25 cellular contexts compared by ENCODE assay signal in genomic region chr16:986925-987581, GRCh38. TPM values are rescaled to one million over a fixed set of nuclear protein-coding genes. Genes with fewer than 3 reads are reported as not detected.
DNase-seq lines count a peak whose midpoint lies in the region; TF ChIP-seq lines count a peak whose summit lies in the region.
"Had no signal": no experiment of that assay in that cellular context is flagged by ENCODE, and none has a peak within 500 bp of the region (broad histone marks: within the 10 kb centered on the region; RNA-seq: fewer than 3 reads in every experiment).

No MANE protein-coding gene starts in this region.

- intact Hi-C loops in Calu3 (cut with micrococcal nuclease; ENCODE audit: unreplicated experiment) (no loop called here), dorsolateral prefrontal cortex (cut with DNase I) (loop anchor here (5.0 to 10.0 kb wide), 2 partner anchors 175 to 262 kb away; partner anchors contain the start of genes ANTKMT (in 1 of the 2), CCDC78 (in 1 of the 2) and HAGHL (in 1 of the 2))

- no peaks in the 10 kb centered on the region for H3K9me2 ChIP-seq in Karpas-422 (replicated peaks; ENCODE audit: insufficient read depth, low read length)

- no peaks in the 10 kb centered on the region for H4K20me1 ChIP-seq in Karpas-422 (ENCODE audit: insufficient read depth, low read depth, low read length)

- H3K36me3 Mint-ChIP-seq in Calu3 (ENCODE audit: insufficient read depth, unreplicated experiment): peaks cover 3% of the 10 kb centered on the region
- H3K36me3 Mint-ChIP-seq: activated naive CD8-positive, alpha-beta T cell treated with anti-CD3 and anti-CD28 coated beads, Interleukin-2, amount 10 ng/mL, durations not matched to agents 7 days and 5 days; IgD-negative memory B cell; naive thymus-derived CD8-positive, alpha-beta T cell had no signal

- no peaks in the 10 kb centered on the region for H3K36me3 ChIP-seq in Karpas-422 (ENCODE audit: insufficient read depth, low read length)
- H3K36me3 ChIP-seq: stomach, upper lobe of right lung had no signal

- H3K4me3 ChIP-seq in dorsolateral prefrontal cortex: peak overlapping the region in 8 of 59 donors; percentile 4 to 31 (median 8)
- no peak overlapping the region for H3K4me3 ChIP-seq in Karpas-422 (ENCODE audit: low read length)
- H3K4me3 ChIP-seq: body of pancreas, PC-9, stomach, upper lobe of right lung had no signal

- peaks cover 87% of the 10 kb centered on the region for H3K27me3 Mint-ChIP-seq in Calu3 (ENCODE audit: unreplicated experiment)
- H3K27me3 Mint-ChIP-seq: naive thymus-derived CD8-positive, alpha-beta T cell had no signal

- no peaks in the 10 kb centered on the region for H3K79me2 ChIP-seq in Karpas-422 (ENCODE audit: low read length)

- H3K9ac ChIP-seq in Karpas-422 (ENCODE audit: low read length): no peak overlapping the region

- no peak overlapping the region for H3K27ac Mint-ChIP-seq in Calu3 (ENCODE audit: unreplicated experiment)
- H3K27ac Mint-ChIP-seq: activated CD4-positive, alpha-beta T cell treated with anti-CD3 and anti-CD28 coated beads for 36 hours; activated naive CD8-positive, alpha-beta T cell treated with anti-CD3 and anti-CD28 coated beads, Interleukin-2, amount 10 ng/mL, durations not matched to agents 7 days and 5 days; IgD-negative memory B cell had no signal

- no peaks in the 10 kb centered on the region for H3K4me1 ChIP-seq in Karpas-422 (ENCODE audit: low read length)
- H3K4me1 ChIP-seq: upper lobe of right lung had no signal

- CTCF ChIA-PET in Calu3 (lab: Charles Lee): interaction anchor here (0.6 to 1.2 kb wide), 2 partner anchors 11 to 307 kb away, joined by 3 to 4 read pairs; partner anchors contain the start of gene STUB1

- H3K27ac ChIP-seq in dorsolateral prefrontal cortex (peak overlapping the region in 55 of 59 donors; percentile 19 to 99 (median 82)), Karpas-422 (ENCODE audit: low read length) (no peak overlapping the region)
- H3K27ac ChIP-seq: body of pancreas, PC-9, stomach, upper lobe of right lung had no signal

- H3K4me3 Mint-ChIP-seq in Calu3 (ENCODE audit: low read depth, unreplicated experiment): no peak overlapping the region
- H3K4me3 Mint-ChIP-seq: activated CD4-positive, alpha-beta T cell treated with anti-CD3 and anti-CD28 coated beads for 36 hours; activated naive CD8-positive, alpha-beta T cell treated with anti-CD3 and anti-CD28 coated beads, Interleukin-2, amount 10 ng/mL, durations not matched to agents 7 days and 5 days; IgD-negative memory B cell; naive thymus-derived CD8-positive, alpha-beta T cell had no signal

- no peaks in the 10 kb centered on the region for H3K4me1 Mint-ChIP-seq in Calu3 (ENCODE audit: low read depth, unreplicated experiment)
- H3K4me1 Mint-ChIP-seq: activated naive CD8-positive, alpha-beta T cell treated with anti-CD3 and anti-CD28 coated beads, Interleukin-2, amount 10 ng/mL, durations not matched to agents 7 days and 5 days; IgD-negative memory B cell had no signal

- BruUV-seq in Calu3 (replicated peaks; lab: Mats Ljungman, UMichigan): no TSS peak

- no peak overlapping the region for H3K4me2 ChIP-seq in Karpas-422 (ENCODE audit: low read depth, low read length, poor library complexity, severe bottlenecking)
- H3K4me2 ChIP-seq: PC-9 had no signal

- H2AFZ ChIP-seq in Karpas-422 (ENCODE audit: low read length): no peak overlapping the region
- H2AFZ ChIP-seq: PC-9 had no signal

- H3K27me3 ChIP-seq in dorsolateral prefrontal cortex (peaks cover 0 to 17% (median 0%) of the 10 kb centered on the region in 45 donors), Karpas-422 (ENCODE audit: low read length) (no peaks in the 10 kb centered on the region)

- DNase-seq in Calu3 (peak; percentile 52), NCI-H69 (lab: John Stamatoyannopoulos, UW) (peak; percentile 79), dorsolateral prefrontal cortex (peak in 3 of 10 donors; percentile 45 to 72 (median 68)), superior temporal gyrus (ENCODE audit: extremely low spot score) (peak; percentile 43), SK-N-DZ (ENCODE audit: low spot score) (no peak), NCI-H1930 (lab: John Stamatoyannopoulos, UW) (no peak), Karpas-422 (no peak)
- DNase-seq: activated CD8-positive, alpha-beta memory T cell treated with anti-CD3 and anti-CD28 coated beads for 24 hours; activated effector memory CD4-positive, alpha-beta T cell treated with Interleukin-2 at 50 U/mL for 16 hours; activated naive CD8-positive, alpha-beta T cell treated with anti-CD3 and anti-CD28 coated beads, Interleukin-2, amount 10 ng/mL, durations not matched to agents 7 days and 5 days; body of pancreas; islet precursor cell; naive thymus-derived CD8-positive, alpha-beta T cell; NCI-H510A treated with DMSO at 0.1 percent for 48 hours; NK-92 treated with Interleukin-12 subunit alpha and Interleukin-12 subunit beta, amount 100 ng/mL, for 24 hours; PC-9; small intestine; stimulated activated CD4-positive, alpha-beta T cell treated with anti-CD3 and anti-CD28 coated beads, Interleukin-2, amount 100 ng/mL, for 24 hours; stomach; upper lobe of right lung had no signal

- H3K9me3 ChIP-seq in Karpas-422 (ENCODE audit: low read length): no peaks in the 10 kb centered on the region
- H3K9me3 ChIP-seq: body of pancreas, stomach, upper lobe of right lung had no signal

- no peak for TF ChIP-seq CTCF in Calu3 (IDR thresholded peaks at IDR 0.05; ENCODE audit: unreplicated experiment)
- TF ChIP-seq CTCF in dorsolateral prefrontal cortex (IDR thresholded peaks at IDR 0.05 in 54 of 56, conservative IDR thresholded peaks at IDR 0.05 in 2 of 56; ENCODE audit: low read depth in 1 of 56, partially characterized antibody in 56 of 56): peak in 1 of 56 donors; percentile 6

- H3K9me3 Mint-ChIP-seq in Calu3 (ENCODE audit: low read depth, unreplicated experiment): no peaks in the 10 kb centered on the region
- H3K9me3 Mint-ChIP-seq: activated naive CD8-positive, alpha-beta T cell treated with anti-CD3 and anti-CD28 coated beads, Interleukin-2, amount 10 ng/mL, durations not matched to agents 7 days and 5 days; IgD-negative memory B cell; naive thymus-derived CD8-positive, alpha-beta T cell had no signal

RNA-seq across cellular contexts. Expression of gene SOX8, which starts 5.5 kb away (rescaled TPM):
- total RNA-seq in Calu3 (2022): 0.92 and 1.2 TPM in 2 replicates
- 100 to 1,000 TPM in 11 of 120 experiments, 10 to 100 TPM in 109; 17.7 to 191 (median 59.0) TPM for total RNA-seq in dorsolateral prefrontal cortex
- polyA plus RNA-seq in SK-N-DZ (2014; cell fraction: cytosol; rRNA removed): 0.09 TPM in 1 of 2 replicates, not detected in the other
- polyA plus RNA-seq in SK-N-DZ (2014; cell fraction: nucleus; rRNA removed): 0.20 TPM in 1 of 2 replicates, not detected in the other
- not detected in 2 replicates for total RNA-seq in Karpas-422 (2014; rRNA removed; shearing (Covaris generic); ENCODE audit: low replicate concordance)
- total RNA-seq: fibroblast of lung, M059J, osteoblast, PC-9 had no signal

RNA-seq across cellular contexts. Expression of gene LMF1, which starts 16.3 kb away (rescaled TPM):
- total RNA-seq in Calu3 (2022): 31.9 and 34.6 TPM in 2 replicates
- total RNA-seq in dorsolateral prefrontal cortex: 10 to 100 TPM; 26.2 to 68.7 (median 45.4) TPM
- polyA plus RNA-seq in SK-N-DZ (2014; cell fraction: cytosol; rRNA removed): 5.6 and 13.6 TPM in 2 replicates
- 5.3 and 12.5 TPM in 2 replicates for polyA plus RNA-seq in SK-N-DZ (2014; cell fraction: nucleus; rRNA removed)
- total RNA-seq in Karpas-422 (2014; rRNA removed; shearing (Covaris generic); ENCODE audit: low replicate concordance): 12.2 and 16.7 TPM in 2 replicates

Comparison
In these comparisons a context has a peak if more than half of its experiments do, and no peak if none do; other contexts are left out.
1. DNase-seq: peak in Calu3 (single experiment), NCI-H69 (single experiment) and superior temporal gyrus (single experiment); none in SK-N-DZ (single experiment), NCI-H1930 (0 of 2) and Karpas-422 (single experiment).